Comparison of ENCODE assay signal across 12 cellular contexts in the genomic region with DNA sequence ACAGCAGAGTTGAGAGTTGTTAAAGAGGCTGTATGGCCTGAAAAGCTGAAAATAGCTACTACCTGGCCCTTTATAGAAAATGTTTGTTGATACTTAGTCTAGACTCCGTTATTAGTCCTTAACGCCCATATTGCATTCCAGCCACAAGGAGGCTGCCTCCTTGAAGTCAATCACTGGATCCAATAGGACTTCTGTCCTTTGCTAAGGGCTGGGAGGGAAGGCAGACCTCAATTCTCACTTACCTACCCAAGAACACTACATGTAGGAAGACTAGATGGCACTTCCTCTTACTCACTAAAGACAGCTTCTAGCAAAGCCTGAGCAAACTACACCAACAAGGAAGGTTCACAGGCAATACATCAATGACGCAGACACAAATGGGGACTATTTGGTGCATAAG.
DNase-seq lines count a peak whose midpoint lies in the region; ATAC-seq and TF ChIP-seq lines count a peak whose summit lies in the region.
"Had no signal": no experiment of that assay in that cellular context is flagged by ENCODE, and none has a peak within 500 bp of the region (broad histone marks: within the 10 kb centered on the region; RNA-seq: fewer than 3 reads in every experiment).

No MANE protein-coding gene starts in this region.

- no peak overlapping the region for H3K27ac ChIP-seq in OCI-LY3 (ENCODE audit: low read length)
- H3K27ac ChIP-seq in osteoblast (ENCODE audit: low read depth, low read length), result no peak overlapping the region

- H3K36me3 ChIP-seq in OCI-LY3 (replicated peaks; ENCODE audit: low read depth, low read length), result no peaks in the 10 kb centered on the region
- peaks cover 36% of the 10 kb centered on the region for H3K36me3 ChIP-seq in osteoblast (ENCODE audit: insufficient read depth, low read length)

- H3K4me3 ChIP-seq in OCI-LY3 (ENCODE audit: low read length), result no peak overlapping the region
- no peak overlapping the region for H3K4me3 ChIP-seq in epithelial cell of proximal tubule (ENCODE audit: low read depth, low read length)
- H3K4me3 ChIP-seq in osteoblast (ENCODE audit: insufficient read depth, low read length), result no peak overlapping the region
- H3K4me3 ChIP-seq: GM12878 had no signal

- H3K27me3 ChIP-seq in OCI-LY3 (ENCODE audit: low read depth, low read length), result peaks cover 19% of the 10 kb centered on the region; the same call in 1 of the 2 replicates
- H3K27me3 ChIP-seq in osteoblast (ENCODE audit: insufficient read depth, low read length), result no peaks in the 10 kb centered on the region

- no peak overlapping the region for H3K9ac ChIP-seq in OCI-LY3 (ENCODE audit: low read length)

- no peak for TF ChIP-seq CTCF in OCI-LY3 (IDR thresholded peaks at IDR 0.05; ENCODE audit: low read depth, low read length)
- peak; percentile 60 for TF ChIP-seq CTCF in epithelial cell of proximal tubule (conservative IDR thresholded peaks at IDR 0.05; ENCODE audit: low read depth, low read length)
- peak; percentile 46 for TF ChIP-seq CTCF in osteoblast (IDR thresholded peaks at IDR 0.05; ENCODE audit: extremely low read depth, low read depth, low read length)

- DNase-seq in ELR (ENCODE audit: low read depth) (peak; percentile 65), epithelial cell of proximal tubule (ENCODE audit: low read depth) (no peak), osteoblast (ENCODE audit: insufficient read length, low spot score, missing footprints) (no peak), DMS53 treated with DMSO at 0.1 percent for 48 hours (lab: John Stamatoyannopoulos, UW; ENCODE audit: unreplicated experiment) (no peak), D341Med (ENCODE audit: low spot score) (no peak)
- DNase-seq: activated CD4-positive, CD25-positive, alpha-beta regulatory T cell treated with anti-CD3 and anti-CD28 coated beads, Interleukin-2, amount 50 U/mL, for 72 hours; activated T-cell treated with anti-CD3 and anti-CD28 coated beads, Interleukin-2, amount 50 U/mL, for 48 hours; left ventricle myocardium superior had no signal

- no peaks in the 10 kb centered on the region for H4K20me1 ChIP-seq in OCI-LY3 (ENCODE audit: insufficient read depth, low read length)
- no peaks in the 10 kb centered on the region for H4K20me1 ChIP-seq in osteoblast (ENCODE audit: insufficient read depth, low read length)

- ATAC-seq in GM19395 (IDR thresholded peaks at IDR 0.05; ENCODE audit: unreplicated experiment) (no peak), HG02970 (IDR thresholded peaks at IDR 0.05; ENCODE audit: low FRiP score, unreplicated experiment) (no peak)

- H3K79me2 ChIP-seq in OCI-LY3 (ENCODE audit: low read length) (no peaks in the 10 kb centered on the region), osteoblast (ENCODE audit: insufficient read depth, low read length) (peaks cover 12% of the 10 kb centered on the region)

- H3K4me2 ChIP-seq in OCI-LY3 (ENCODE audit: low read length) (no peak overlapping the region), osteoblast (ENCODE audit: insufficient read depth, low read length) (no peak overlapping the region)

- no peaks in the 10 kb centered on the region for H3K4me1 ChIP-seq in OCI-LY3 (ENCODE audit: low read length)
- peaks cover 27% of the 10 kb centered on the region for H3K4me1 ChIP-seq in osteoblast (ENCODE audit: insufficient read depth, low read length)

- H3K9me3 ChIP-seq in OCI-LY3 (ENCODE audit: insufficient read depth, low read length) (no peaks in the 10 kb centered on the region), osteoblast (ENCODE audit: low read depth, low read length) (no peaks in the 10 kb centered on the region)

- H2AFZ ChIP-seq in OCI-LY3 (ENCODE audit: low read depth, low read length) (peak overlapping the region; percentile 76; the same call in 1 of the 2 replicates), osteoblast (ENCODE audit: low read length) (no peak overlapping the region)
